ENCODE assay signal across 11 cellular contexts in the genomic region with DNA sequence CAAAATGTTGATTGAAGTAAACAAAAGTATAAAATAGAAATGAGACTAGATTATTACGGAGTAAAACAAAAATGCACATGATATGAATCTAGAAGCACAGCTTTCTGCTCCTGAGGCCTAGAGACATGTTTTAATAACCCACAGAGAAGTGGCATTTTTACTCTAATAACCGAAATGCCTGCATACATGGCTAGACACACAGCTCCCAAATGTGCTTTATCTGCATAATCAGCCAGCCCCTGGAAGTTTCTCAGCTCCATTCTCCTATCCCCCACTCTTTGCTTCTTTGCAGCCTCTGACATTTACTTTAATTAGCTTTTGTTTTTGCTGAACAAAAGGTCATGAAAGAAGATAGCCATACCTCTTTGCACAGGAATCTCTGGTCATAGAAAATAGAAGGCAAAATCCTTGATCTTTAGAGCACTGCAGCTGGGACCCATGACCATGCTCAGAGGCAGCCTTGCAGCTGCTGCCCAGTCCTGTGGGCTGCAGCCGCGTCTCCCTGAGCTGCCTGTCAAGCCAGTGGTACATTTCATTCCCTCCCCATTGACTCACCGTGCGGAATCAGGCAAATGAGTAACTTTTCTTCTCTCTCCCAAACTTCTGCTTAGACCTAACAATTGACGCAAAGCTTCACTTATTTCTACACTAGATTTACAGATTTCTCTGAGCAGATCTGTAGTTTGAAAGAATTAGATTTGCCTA. TPM values are rescaled to one million over a fixed set of nuclear protein-coding genes. Genes with fewer than 3 reads are reported as not detected.
DNase-seq lines count a peak whose midpoint lies in the region; ATAC-seq and TF ChIP-seq lines count a peak whose summit lies in the region.
"Had no signal": no experiment of that assay in that cellular context is flagged by ENCODE, and none has a peak within 500 bp of the region (broad histone marks: within the 10 kb centered on the region; RNA-seq: fewer than 3 reads in every experiment).

A gene (minus strand): TSS at position 501 of the 705 bp plus-strand sequence. CDS start 8,067 bp downstream, outside the sequence.

- H3K36me3 ChIP-seq in H7 (replicated peaks; ENCODE audit: control insufficient read depth, insufficient read depth, low read length) (no peaks in the 10 kb centered on the region), body of pancreas (replicated peaks in 1 of 2; ENCODE audit: insufficient read depth in 1 of 2, low read depth in 2 of 2) (no peaks in the 10 kb centered on the region)

- no peak within 1 kb of the TSS for H3K4me3 ChIP-seq in H7 (ENCODE audit: insufficient read depth, low read depth, low read length)
- H3K4me3 ChIP-seq in body of pancreas, result no peak within 1 kb of the TSS

- no peaks in the 10 kb centered on the region for H3K9me3 ChIP-seq in body of pancreas

- no peak for TF ChIP-seq CTCF in body of pancreas (IDR thresholded peaks at IDR 0.05)

- H3K27me3 ChIP-seq in H7 (ENCODE audit: control insufficient read depth, insufficient read depth, low read length) (no peaks in the 10 kb centered on the region), body of pancreas (no peaks in the 10 kb centered on the region)

- peak within 1 kb of the TSS; percentile 30 to 88 (median 63) for H3K27ac ChIP-seq in body of pancreas

- WGBS in body of pancreas, 2 donors, result 19 to 28% methylated on average over 7 of the region's 7 CpGs

- DNase-seq in H7 (peak; percentile 4), body of pancreas (peak; percentile 38 to 69 (median 66)), iPS-NIHi7 (ENCODE audit: extremely low spot score) (peak; percentile 27), renal cortical epithelial cell (ENCODE audit: low read depth) (peak; percentile 92), hypothalamus (lab: John Stamatoyannopoulos, UW) (no peak)
- DNase-seq: C1 segment of cervical spinal cord, NCI-H1105 had no signal

- ATAC-seq in body of pancreas (peak; percentile 57), GM21381 (IDR thresholded peaks at IDR 0.05; ENCODE audit: unreplicated experiment) (no peak), HG02885 (IDR thresholded peaks at IDR 0.05; ENCODE audit: poor library complexity, unreplicated experiment) (no peak), GM21786 (IDR thresholded peaks at IDR 0.05; ENCODE audit: unreplicated experiment) (no peak)
- ATAC-seq: stimulated activated effector memory CD8-positive, alpha-beta T cell treated with anti-CD3 and anti-CD28 coated beads, Interleukin-12 subunit alpha, Interleukin-12 subunit beta, amount 100 ng/mL, for 72 hours had no signal

- TF ChIP-seq POLR2A in body of pancreas (IDR thresholded peaks at IDR 0.05), result peak in 2 of 3 donors; percentile 55 to 69

- intact Hi-C loops in body of pancreas (cut with DNase I), result no loop called here

- H3K4me1 ChIP-seq in body of pancreas, result peaks cover 38% of the 10 kb centered on the region

RNA-seq across cellular contexts. Expression of the gene that starts here (rescaled TPM):
- total RNA-seq in H7 (2014; rRNA removed; shearing (Covaris generic)), result 0.67 and 3.3 TPM in 2 replicates
- 10 to 100 TPM; 15.0 to 30.0 TPM for total RNA-seq in body of pancreas
- total RNA-seq in renal cortical epithelial cell, result 15.5 and 19.3 TPM in 2 replicates

Comparison
In these comparisons a context has a peak if more than half of its experiments do, and no peak if none do; other contexts are left out.
1. DNase-seq: peak in H7 (single experiment), body of pancreas (4 of 4), iPS-NIHi7 (single experiment) and renal cortical epithelial cell (single experiment); none in hypothalamus (0 of 51).